Comparison of ENCODE assay signal across 1 cellular context in the genomic region with DNA sequence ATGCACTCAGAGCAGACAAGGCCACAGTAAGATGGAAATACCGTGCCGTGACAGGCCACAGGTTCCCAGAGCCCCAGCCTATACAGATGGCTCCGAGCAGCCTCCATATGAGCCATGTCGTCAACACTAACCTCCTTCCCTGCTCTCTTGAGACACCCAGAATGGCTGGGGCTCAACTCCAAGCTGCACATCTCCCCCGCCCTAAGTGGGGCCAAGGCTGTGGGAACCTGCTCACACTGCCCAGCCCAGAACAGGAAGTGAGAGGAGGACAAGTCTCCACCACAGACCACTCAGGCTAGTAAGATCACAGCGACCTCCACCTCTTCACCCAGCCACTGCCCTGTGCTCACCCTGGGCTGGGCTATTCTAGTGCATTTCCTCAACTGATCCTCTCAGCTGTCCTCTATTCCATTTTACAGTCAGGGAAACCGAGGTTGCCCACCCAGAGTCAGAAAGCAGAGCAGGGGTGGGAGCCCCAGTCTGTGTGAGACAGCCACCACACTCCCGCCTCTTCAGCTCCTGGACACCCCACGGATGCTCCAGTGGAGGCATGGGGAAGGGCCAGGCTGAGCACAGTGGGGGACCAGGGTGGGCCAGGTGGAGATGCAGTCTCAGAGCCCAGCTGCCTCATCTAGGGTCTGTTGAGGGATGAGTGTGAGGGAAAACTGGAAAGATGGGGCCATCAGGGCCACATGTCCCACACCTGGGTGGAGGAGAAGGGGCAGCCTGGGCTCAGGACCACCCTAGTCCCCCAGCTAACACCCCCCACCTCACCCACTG.
TF ChIP-seq lines count a peak whose summit lies in the region.

No MANE protein-coding gene starts in this region.

TF ChIP-seq in HepG2, 621 proteins besides CTCF, POLR2A, EP300 and RAD21:
- TF ChIP-seq, protein P1, sequence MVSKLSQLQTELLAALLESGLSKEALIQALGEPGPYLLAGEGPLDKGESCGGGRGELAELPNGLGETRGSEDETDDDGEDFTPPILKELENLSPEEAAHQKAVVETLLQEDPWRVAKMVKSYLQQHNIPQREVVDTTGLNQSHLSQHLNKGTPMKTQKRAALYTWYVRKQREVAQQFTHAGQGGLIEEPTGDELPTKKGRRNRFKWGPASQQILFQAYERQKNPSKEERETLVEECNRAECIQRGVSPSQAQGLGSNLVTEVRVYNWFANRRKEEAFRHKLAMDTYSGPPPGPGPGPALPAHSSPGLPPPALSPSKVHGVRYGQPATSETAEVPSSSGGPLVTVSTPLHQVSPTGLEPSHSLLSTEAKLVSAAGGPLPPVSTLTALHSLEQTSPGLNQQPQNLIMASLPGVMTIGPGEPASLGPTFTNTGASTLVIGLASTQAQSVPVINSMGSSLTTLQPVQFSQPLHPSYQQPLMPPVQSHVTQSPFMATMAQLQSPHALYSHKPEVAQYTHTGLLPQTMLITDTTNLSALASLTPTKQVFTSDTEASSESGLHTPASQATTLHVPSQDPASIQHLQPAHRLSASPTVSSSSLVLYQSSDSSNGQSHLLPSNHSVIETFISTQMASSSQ (IDR thresholded peaks at IDR 0.05; ENCODE audit: low read depth), result no peak
- TF ChIP-seq, protein P1 (CRISPR knock-in tag; IDR thresholded peaks at IDR 0.05; ENCODE audit: borderline replicate concordance), result no peak
- TF ChIP-seq, protein P2, sequence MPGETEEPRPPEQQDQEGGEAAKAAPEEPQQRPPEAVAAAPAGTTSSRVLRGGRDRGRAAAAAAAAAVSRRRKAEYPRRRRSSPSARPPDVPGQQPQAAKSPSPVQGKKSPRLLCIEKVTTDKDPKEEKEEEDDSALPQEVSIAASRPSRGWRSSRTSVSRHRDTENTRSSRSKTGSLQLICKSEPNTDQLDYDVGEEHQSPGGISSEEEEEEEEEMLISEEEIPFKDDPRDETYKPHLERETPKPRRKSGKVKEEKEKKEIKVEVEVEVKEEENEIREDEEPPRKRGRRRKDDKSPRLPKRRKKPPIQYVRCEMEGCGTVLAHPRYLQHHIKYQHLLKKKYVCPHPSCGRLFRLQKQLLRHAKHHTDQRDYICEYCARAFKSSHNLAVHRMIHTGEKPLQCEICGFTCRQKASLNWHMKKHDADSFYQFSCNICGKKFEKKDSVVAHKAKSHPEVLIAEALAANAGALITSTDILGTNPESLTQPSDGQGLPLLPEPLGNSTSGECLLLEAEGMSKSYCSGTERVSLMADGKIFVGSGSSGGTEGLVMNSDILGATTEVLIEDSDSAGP (CRISPR knock-in tag; IDR thresholded peaks at IDR 0.05; ENCODE audit: borderline replicate concordance), result no peak
- TF ChIP-seq ZFP82 (CRISPR knock-in tag; IDR thresholded peaks at IDR 0.05; ENCODE audit: borderline replicate concordance) (no peak), PHF5A (CRISPR knock-in tag; IDR thresholded peaks at IDR 0.05; ENCODE audit: low read depth, unreplicated experiment) (no peak), RORA (CRISPR knock-in tag; IDR thresholded peaks at IDR 0.05) (no peak)
- TF ChIP-seq, protein P3, sequence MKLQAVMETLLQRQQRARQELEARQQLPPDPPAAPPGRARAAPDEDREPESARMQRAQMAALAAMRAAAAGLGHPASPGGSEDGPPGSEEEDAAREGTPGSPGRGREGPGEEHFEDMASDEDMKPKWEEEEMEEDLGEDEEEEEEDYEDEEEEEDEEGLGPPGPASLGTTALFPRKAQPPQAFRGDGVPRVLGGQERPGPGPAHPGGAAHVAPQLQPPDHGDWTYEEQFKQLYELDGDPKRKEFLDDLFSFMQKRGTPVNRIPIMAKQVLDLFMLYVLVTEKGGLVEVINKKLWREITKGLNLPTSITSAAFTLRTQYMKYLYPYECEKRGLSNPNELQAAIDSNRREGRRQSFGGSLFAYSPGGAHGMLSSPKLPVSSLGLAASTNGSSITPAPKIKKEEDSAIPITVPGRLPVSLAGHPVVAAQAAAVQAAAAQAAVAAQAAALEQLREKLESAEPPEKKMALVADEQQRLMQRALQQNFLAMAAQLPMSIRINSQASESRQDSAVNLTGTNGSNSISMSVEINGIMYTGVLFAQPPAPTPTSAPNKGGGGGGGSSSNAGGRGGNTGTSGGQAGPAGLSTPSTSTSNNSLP (IDR thresholded peaks at IDR 0.05; ENCODE audit: low read depth, low read length), result no peak
- TF ChIP-seq, protein P4, sequence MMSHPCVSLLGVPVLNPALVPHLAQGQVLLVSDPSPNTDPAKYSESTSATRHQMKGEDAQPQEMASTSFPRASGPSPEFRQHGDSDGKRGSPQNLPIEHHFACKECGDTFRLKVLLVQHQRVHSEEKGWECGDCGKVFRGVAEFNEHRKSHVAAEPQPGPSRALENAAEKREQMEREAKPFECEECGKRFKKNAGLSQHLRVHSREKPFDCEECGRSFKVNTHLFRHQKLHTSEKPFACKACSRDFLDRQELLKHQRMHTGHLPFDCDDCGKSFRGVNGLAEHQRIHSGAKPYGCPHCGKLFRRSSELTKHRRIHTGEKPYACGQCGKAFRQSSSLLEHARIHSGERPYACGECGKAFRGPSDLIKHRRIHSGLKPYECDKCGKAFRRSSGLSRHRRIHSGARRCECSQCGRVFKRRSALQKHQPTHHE (CRISPR knock-in tag; IDR thresholded peaks at IDR 0.05; ENCODE audit: borderline replicate concordance), result no peak
- TF ChIP-seq, protein P5, sequence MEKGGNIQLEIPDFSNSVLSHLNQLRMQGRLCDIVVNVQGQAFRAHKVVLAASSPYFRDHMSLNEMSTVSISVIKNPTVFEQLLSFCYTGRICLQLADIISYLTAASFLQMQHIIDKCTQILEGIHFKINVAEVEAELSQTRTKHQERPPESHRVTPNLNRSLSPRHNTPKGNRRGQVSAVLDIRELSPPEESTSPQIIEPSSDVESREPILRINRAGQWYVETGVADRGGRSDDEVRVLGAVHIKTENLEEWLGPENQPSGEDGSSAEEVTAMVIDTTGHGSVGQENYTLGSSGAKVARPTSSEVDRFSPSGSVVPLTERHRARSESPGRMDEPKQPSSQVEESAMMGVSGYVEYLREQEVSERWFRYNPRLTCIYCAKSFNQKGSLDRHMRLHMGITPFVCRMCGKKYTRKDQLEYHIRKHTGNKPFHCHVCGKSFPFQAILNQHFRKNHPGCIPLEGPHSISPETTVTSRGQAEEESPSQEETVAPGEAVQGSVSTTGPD (CRISPR knock-in tag; IDR thresholded peaks at IDR 0.05), result no peak
